Comparison of ENCODE assay signal across 8 cellular contexts in genomic region chr1:202034683-202035462, GRCh38. TPM values are rescaled to one million over a fixed set of nuclear protein-coding genes. Genes with fewer than 3 reads are reported as not detected.
DNase-seq lines count a peak whose midpoint lies in the region; ATAC-seq, FAIRE-seq and TF ChIP-seq lines count a peak whose summit lies in the region.

No MANE protein-coding gene starts in this region.

- H3K4me3 Mint-ChIP-seq in activated T-helper 1 cell treated with anti-CD3 and anti-CD28 coated beads, Interleukin-12 subunit alpha, Interleukin-12 subunit beta, Interleukin-2, Interleukin-4 antibody, amounts not matched to agents 30 ng/mL and 10 ng/mL and 1 ng/mL, durations not matched to agents 14 hours and 24 hours and 36 hours: no peak overlapping the region

- no peak for FAIRE-seq in kidney (lab: Jason Lieb, UNC)

- H3K9ac ChIP-seq in kidney (ENCODE audit: low read length in 2 of 2): peak overlapping the region in 1 of 2 donors; percentile 86

- intact Hi-C loops in kidney (cut with DNase I): no loop called here
- intact Hi-C loops in upper lobe of right lung (cut with DNase I): no loop called here
- intact Hi-C loops in activated T-helper 1 cell treated with anti-CD3 and anti-CD28 coated beads, Interleukin-12 subunit alpha, Interleukin-12 subunit beta, Interleukin-2, Interleukin-4 antibody, amounts not matched to agents 30 ng/mL and 10 ng/mL and 1 ng/mL, durations not matched to agents 14 hours and 24 hours and 36 hours (cut with micrococcal nuclease): no loop called here

- H3K36me3 Mint-ChIP-seq in activated T-helper 1 cell treated with anti-CD3 and anti-CD28 coated beads, Interleukin-12 subunit alpha, Interleukin-12 subunit beta, Interleukin-2, Interleukin-4 antibody, amounts not matched to agents 30 ng/mL and 10 ng/mL and 1 ng/mL, durations not matched to agents 14 hours and 24 hours and 36 hours (ENCODE audit: low read depth): no peaks in the 10 kb centered on the region

- no peak for TF ChIP-seq CTCF in kidney (IDR thresholded peaks at IDR 0.05; ENCODE audit: borderline replicate concordance, extremely low read depth, insufficient read depth)
- TF ChIP-seq CTCF in upper lobe of right lung (IDR thresholded peaks at IDR 0.05): no peak

- peak overlapping the region; percentile 18 to 39 for H3K4me3 ChIP-seq in kidney (ENCODE audit: low read length in 2 of 2)
- H3K4me3 ChIP-seq in upper lobe of right lung: no peak overlapping the region

- H3K27ac Mint-ChIP-seq in activated T-helper 1 cell treated with anti-CD3 and anti-CD28 coated beads, Interleukin-12 subunit alpha, Interleukin-12 subunit beta, Interleukin-2, Interleukin-4 antibody, amounts not matched to agents 30 ng/mL and 10 ng/mL and 1 ng/mL, durations not matched to agents 14 hours and 24 hours and 36 hours: no peak overlapping the region

- DNase-seq in ELF-1 (ENCODE audit: low read depth, low spot score) (peak; percentile 83), HT1080 (ENCODE audit: low read depth) (peak; percentile 69), amniotic stem cell (lab: John Stamatoyannopoulos, UW) (peak; percentile 91), kidney (peak; percentile 98), upper lobe of right lung (peak; percentile 94), NCI-H1105 treated with DMSO at 0.1 percent for 48 hours (lab: John Stamatoyannopoulos, UW) (no peak)
- no peak for DNase-seq in activated T-helper 1 cell treated with anti-CD3 and anti-CD28 coated beads, Interleukin-12 subunit alpha, Interleukin-12 subunit beta, Interleukin-2, Interleukin-4 antibody, amounts not matched to agents 30 ng/mL and 10 ng/mL and 1 ng/mL, durations not matched to agents 14 hours and 24 hours and 36 hours (ENCODE audit: low spot score)

- H3K36me3 ChIP-seq in kidney (ENCODE audit: control insufficient read depth in 1 of 2, insufficient read depth in 2 of 2, low read length in 2 of 2) (no peaks in the 10 kb centered on the region), upper lobe of right lung (no peaks in the 10 kb centered on the region)

- ATAC-seq in upper lobe of right lung (peak; percentile 98), HG02884 (IDR thresholded peaks at IDR 0.05; ENCODE audit: unreplicated experiment) (no peak)

- H3K4me1 ChIP-seq in kidney (ENCODE audit: control insufficient read depth in 1 of 2, insufficient read depth in 1 of 2, low read depth in 1 of 2, low read length in 2 of 2) (peaks cover 5 to 9% of the 10 kb centered on the region in 2 donors), upper lobe of right lung (peaks cover 11% of the 10 kb centered on the region)

- no peaks in the 10 kb centered on the region for H3K9me3 Mint-ChIP-seq in activated T-helper 1 cell treated with anti-CD3 and anti-CD28 coated beads, Interleukin-12 subunit alpha, Interleukin-12 subunit beta, Interleukin-2, Interleukin-4 antibody, amounts not matched to agents 30 ng/mL and 10 ng/mL and 1 ng/mL, durations not matched to agents 14 hours and 24 hours and 36 hours

- no peaks in the 10 kb centered on the region for H3K27me3 ChIP-seq in upper lobe of right lung

- no peaks in the 10 kb centered on the region for H3K27me3 Mint-ChIP-seq in activated T-helper 1 cell treated with anti-CD3 and anti-CD28 coated beads, Interleukin-12 subunit alpha, Interleukin-12 subunit beta, Interleukin-2, Interleukin-4 antibody, amounts not matched to agents 30 ng/mL and 10 ng/mL and 1 ng/mL, durations not matched to agents 14 hours and 24 hours and 36 hours (ENCODE audit: insufficient read depth)

- H3K27ac ChIP-seq in kidney (ENCODE audit: low read depth in 2 of 2, low read length in 2 of 2) (peak overlapping the region; percentile 90 to 91), upper lobe of right lung (peak overlapping the region; percentile 79)

- H3K9me3 ChIP-seq in kidney (ENCODE audit: control insufficient read depth in 1 of 2, low read length in 2 of 2) (no peaks in the 10 kb centered on the region), upper lobe of right lung (no peaks in the 10 kb centered on the region)

- no peaks in the 10 kb centered on the region for H3K4me1 Mint-ChIP-seq in activated T-helper 1 cell treated with anti-CD3 and anti-CD28 coated beads, Interleukin-12 subunit alpha, Interleukin-12 subunit beta, Interleukin-2, Interleukin-4 antibody, amounts not matched to agents 30 ng/mL and 10 ng/mL and 1 ng/mL, durations not matched to agents 14 hours and 24 hours and 36 hours (ENCODE audit: low read depth)

RNA-seq across cellular contexts. Expression of gene ELF3, which starts 24.5 kb away (rescaled TPM):
- total RNA-seq in HT1080 (2014; rRNA removed; shearing (Covaris generic)): not detected in 2 replicates
- not detected in 2 replicates for polyA plus RNA-seq in HT1080 (2015; cell fraction: cytosol; rRNA removed)
- polyA plus RNA-seq in HT1080 (2015; cell fraction: nucleus; rRNA removed): not detected in 2 replicates
- total RNA-seq in kidney (400 TPM), upper lobe of right lung (62.9 TPM)
- 81.8 TPM for polyA plus RNA-seq in kidney (ENCODE audit: insufficient read depth, low read depth, low replicate concordance)
- total RNA-seq in activated T-helper 1 cell treated with anti-CD3 and anti-CD28 coated beads, Interleukin-12 subunit alpha, Interleukin-12 subunit beta, Interleukin-2, Interleukin-4 antibody, amounts not matched to agents 30 ng/mL and 10 ng/mL and 1 ng/mL, durations not matched to agents 14 hours and 24 hours and 36 hours: 0.23 and 0.59 TPM in 2 replicates

RNA-seq across cellular contexts. Expression of gene RNPEP, which starts 52.4 kb away (rescaled TPM):
- 56.7 and 70.8 TPM in 2 replicates for total RNA-seq in HT1080 (2014; rRNA removed; shearing (Covaris generic))
- polyA plus RNA-seq in HT1080 (2015; cell fraction: cytosol; rRNA removed): 102 and 104 TPM in 2 replicates
- polyA plus RNA-seq in HT1080 (2015; cell fraction: nucleus; rRNA removed): 112 and 126 TPM in 2 replicates
- total RNA-seq in kidney (54.6 TPM), upper lobe of right lung (61.7 TPM)
- polyA plus RNA-seq in kidney (ENCODE audit: insufficient read depth, low read depth, low replicate concordance): 48.7 TPM
- 31.1 and 34.2 TPM in 2 replicates for total RNA-seq in activated T-helper 1 cell treated with anti-CD3 and anti-CD28 coated beads, Interleukin-12 subunit alpha, Interleukin-12 subunit beta, Interleukin-2, Interleukin-4 antibody, amounts not matched to agents 30 ng/mL and 10 ng/mL and 1 ng/mL, durations not matched to agents 14 hours and 24 hours and 36 hours

Comparison
In these comparisons a context has a peak if more than half of its experiments do, and no peak if none do; other contexts are left out.
1. DNase-seq: peak in ELF-1 (single experiment), HT1080 (single experiment), amniotic stem cell (single experiment), kidney (single experiment) and upper lobe of right lung (single experiment); none in activated T-helper 1 cell treated with anti-CD3 and anti-CD28 coated beads, Interleukin-12 subunit alpha, Interleukin-12 subunit beta, Interleukin-2, Interleukin-4 antibody, amounts not matched to agents 30 ng/mL and 10 ng/mL and 1 ng/mL, durations not matched to agents 14 hours and 24 hours and 36 hours (single experiment) and NCI-H1105 treated with DMSO at 0.1 percent for 48 hours (single experiment).
2. RNA of gene ELF3, which starts 24.5 kb away (total RNA-seq): 400 TPM in kidney (single experiment) and 62.9 TPM in upper lobe of right lung (single experiment); 0.23 to 0.59 TPM in activated T-helper 1 cell treated with anti-CD3 and anti-CD28 coated beads, Interleukin-12 subunit alpha, Interleukin-12 subunit beta, Interleukin-2, Interleukin-4 antibody, amounts not matched to agents 30 ng/mL and 10 ng/mL and 1 ng/mL, durations not matched to agents 14 hours and 24 hours and 36 hours and not detected in HT1080; every median in the first group is over 10 times any median in the second.